13 cellular contexts compared by ENCODE assay signal in the genomic region with DNA sequence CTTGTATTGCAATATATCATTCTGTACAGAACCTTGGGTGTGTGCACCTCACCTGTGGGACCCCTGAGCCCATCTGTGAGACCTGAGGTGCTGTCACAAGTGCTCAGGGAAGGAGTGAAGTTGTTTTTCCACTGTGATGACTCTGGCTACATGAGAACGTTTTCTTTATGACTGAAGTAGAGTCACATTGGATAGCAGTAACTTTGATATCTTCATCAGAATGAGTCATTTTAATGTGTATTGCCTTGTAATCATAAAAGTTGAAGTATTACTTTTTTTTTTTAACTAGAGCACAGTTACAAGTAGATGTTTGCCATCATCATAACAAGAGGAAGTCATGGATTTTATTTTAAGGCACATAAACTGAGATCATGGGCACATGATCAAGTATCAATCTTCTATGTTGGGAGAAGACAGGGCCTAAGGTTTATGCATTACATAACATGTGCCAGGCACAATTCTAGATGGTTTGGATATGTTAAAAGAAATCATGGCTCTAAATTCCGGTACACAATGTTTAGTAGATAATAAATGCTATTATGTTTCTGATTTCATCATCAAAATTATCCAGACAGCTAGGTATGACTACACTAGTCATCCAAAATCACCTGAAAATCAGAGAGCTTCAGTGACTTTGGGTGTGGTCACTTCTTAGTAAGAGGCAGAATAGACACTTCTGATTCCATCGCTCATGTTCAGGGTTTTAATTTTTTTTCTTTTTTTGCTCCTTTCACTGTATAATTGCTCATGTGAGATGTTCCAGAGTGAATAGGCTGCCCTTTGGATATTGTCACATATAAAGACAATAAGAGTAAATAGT.
A peak's percentile ranks its signal among the peaks of the same experiment; 100 is the strongest.
DNase-seq lines count a peak whose midpoint lies in the region; ATAC-seq, FAIRE-seq and TF ChIP-seq lines count a peak whose summit lies in the region.
"Had no signal": no experiment of that assay in that cellular context is flagged by ENCODE, and none has a peak within 500 bp of the region (broad histone marks: within the 10 kb centered on the region; RNA-seq: fewer than 3 reads in every experiment).

No MANE protein-coding gene starts in this region.

- ATAC-seq in PC-3 = peak; percentile 71
- no peak for ATAC-seq in HG02885 (IDR thresholded peaks at IDR 0.05; ENCODE audit: poor library complexity, unreplicated experiment)
- ATAC-seq in left ventricle myocardium superior = no peak
- ATAC-seq: left lobe of liver had no signal

- H2AFZ ChIP-seq in PC-3 (ENCODE audit: low read length) = no peak overlapping the region

- DNase-seq in PC-3 (peak; percentile 34), left ventricle myocardium superior (no peak), NCI-H146 treated with DMSO at 0.1 percent for 48 hours (lab: John Stamatoyannopoulos, UW; ENCODE audit: unreplicated experiment) (no peak)
- DNase-seq: Caco-2, dorsolateral prefrontal cortex, NCI-H524, stomach had no signal

- no peak overlapping the region for H3K4me3 ChIP-seq in DOHH2 (ENCODE audit: low read length)
- H3K4me3 ChIP-seq in PC-3 (ENCODE audit: low read length) = no peak overlapping the region
- no peak overlapping the region for H3K4me3 ChIP-seq in skeletal muscle satellite cell (ENCODE audit: low read length)
- H3K4me3 ChIP-seq: dorsolateral prefrontal cortex, stomach had no signal

- H3K9me3 ChIP-seq in DOHH2 (ENCODE audit: control insufficient read depth, insufficient read depth, low read length) (no peaks in the 10 kb centered on the region), PC-3 (ENCODE audit: low read length) (no peaks in the 10 kb centered on the region), skeletal muscle satellite cell (replicated peaks; ENCODE audit: low read length) (no peaks in the 10 kb centered on the region)
- H3K9me3 ChIP-seq: Caco-2, stomach had no signal

- H3K36me3 ChIP-seq in DOHH2 (ENCODE audit: control insufficient read depth, low read length) (no peaks in the 10 kb centered on the region), PC-3 (ENCODE audit: low read depth, low read length) (no peaks in the 10 kb centered on the region), skeletal muscle satellite cell (ENCODE audit: insufficient read depth, low read length) (no peaks in the 10 kb centered on the region)
- H3K36me3 ChIP-seq: stomach had no signal

- peak; percentile 72 for FAIRE-seq in colon (lab: Jason Lieb, UNC)

- H4K20me1 ChIP-seq in DOHH2 (ENCODE audit: control insufficient read depth, insufficient read depth, low read depth, low read length) (no peaks in the 10 kb centered on the region), PC-3 (ENCODE audit: low read length) (no peaks in the 10 kb centered on the region)

- 0 out of 2 replicates have a peak, but pooled peaks cover 2% of the 10 kb centered on the region for H3K27me3 ChIP-seq in DOHH2 (ENCODE audit: control insufficient read depth, low read length)
- no peaks in the 10 kb centered on the region for H3K27me3 ChIP-seq in PC-3 (ENCODE audit: low read length)
- no peaks in the 10 kb centered on the region for H3K27me3 ChIP-seq in skeletal muscle satellite cell (ENCODE audit: control insufficient read depth, insufficient read depth, low read length)
- H3K27me3 ChIP-seq: dorsolateral prefrontal cortex, stomach had no signal

- H3F3A ChIP-seq in DOHH2 (ENCODE audit: control insufficient read depth, insufficient read depth) = no peaks in the 10 kb centered on the region
- no peaks in the 10 kb centered on the region for H3F3A ChIP-seq in PC-3 (ENCODE audit: low read length, unreplicated experiment)

- POLR2A ChIA-PET in PC-3 (lab: Charles Lee; ENCODE audit: unreplicated experiment) = interaction anchor here (0.6 kb wide), 1 partner anchor 26 kb away, joined by 8 read pairs; no protein-coding TSS in a partner anchor

- H3K4me2 ChIP-seq in DOHH2 (ENCODE audit: low read length) (peak overlapping the region; percentile 16), PC-3 (ENCODE audit: low read length) (peak overlapping the region; percentile 26; the same call in 1 of the 2 replicates), skeletal muscle satellite cell (ENCODE audit: low read length) (no peak overlapping the region)

- BruUV-seq in PC-3 (replicated peaks; lab: Mats Ljungman, UMichigan) = no TSS peak

- CTCF ChIA-PET in PC-3 (lab: Charles Lee) = no interaction called here

- H3K9me2 ChIP-seq in DOHH2 (replicated peaks; ENCODE audit: control insufficient read depth, low read length) = no peaks in the 10 kb centered on the region
- no peaks in the 10 kb centered on the region for H3K9me2 ChIP-seq in PC-3 (replicated peaks; ENCODE audit: low read length)

- H3K27ac ChIP-seq in DOHH2 (ENCODE audit: low read depth, low read length) = no peak overlapping the region
- H3K27ac ChIP-seq in PC-3 (ENCODE audit: low read length) = peak overlapping the region; percentile 47
- H3K27ac ChIP-seq: dorsolateral prefrontal cortex, stomach, VCaP had no signal

- H3K79me2 ChIP-seq in DOHH2 (ENCODE audit: control insufficient read depth, low read length) (no peaks in the 10 kb centered on the region), PC-3 (ENCODE audit: low read length) (no peaks in the 10 kb centered on the region)

- no peak for TF ChIP-seq CTCF in DOHH2 (IDR thresholded peaks at IDR 0.05; ENCODE audit: low read depth, low read length, poor library complexity, severe bottlenecking)
- no peak for TF ChIP-seq CTCF in PC-3 (conservative IDR thresholded peaks at IDR 0.05; ENCODE audit: low read depth, low read length)

- H3K9ac ChIP-seq in PC-3 (ENCODE audit: low read length) (no peak overlapping the region), skeletal muscle satellite cell (ENCODE audit: low read depth, low read length) (peak overlapping the region; percentile 22)

- H3K4me1 ChIP-seq in DOHH2 (ENCODE audit: control insufficient read depth, low read length) (peaks cover 31% of the 10 kb centered on the region), PC-3 (ENCODE audit: insufficient read depth, low read length) (peaks cover 18% of the 10 kb centered on the region), skeletal muscle satellite cell (ENCODE audit: control insufficient read depth, insufficient read depth, low read length) (peaks cover 26% of the 10 kb centered on the region)
- H3K4me1 ChIP-seq: stomach had no signal

- intact Hi-C loops in PC-3 (cut with micrococcal nuclease) = no loop called here
- intact Hi-C loops in left ventricle myocardium superior (cut with micrococcal nuclease) = no loop called here
